In the genomic region with DNA sequence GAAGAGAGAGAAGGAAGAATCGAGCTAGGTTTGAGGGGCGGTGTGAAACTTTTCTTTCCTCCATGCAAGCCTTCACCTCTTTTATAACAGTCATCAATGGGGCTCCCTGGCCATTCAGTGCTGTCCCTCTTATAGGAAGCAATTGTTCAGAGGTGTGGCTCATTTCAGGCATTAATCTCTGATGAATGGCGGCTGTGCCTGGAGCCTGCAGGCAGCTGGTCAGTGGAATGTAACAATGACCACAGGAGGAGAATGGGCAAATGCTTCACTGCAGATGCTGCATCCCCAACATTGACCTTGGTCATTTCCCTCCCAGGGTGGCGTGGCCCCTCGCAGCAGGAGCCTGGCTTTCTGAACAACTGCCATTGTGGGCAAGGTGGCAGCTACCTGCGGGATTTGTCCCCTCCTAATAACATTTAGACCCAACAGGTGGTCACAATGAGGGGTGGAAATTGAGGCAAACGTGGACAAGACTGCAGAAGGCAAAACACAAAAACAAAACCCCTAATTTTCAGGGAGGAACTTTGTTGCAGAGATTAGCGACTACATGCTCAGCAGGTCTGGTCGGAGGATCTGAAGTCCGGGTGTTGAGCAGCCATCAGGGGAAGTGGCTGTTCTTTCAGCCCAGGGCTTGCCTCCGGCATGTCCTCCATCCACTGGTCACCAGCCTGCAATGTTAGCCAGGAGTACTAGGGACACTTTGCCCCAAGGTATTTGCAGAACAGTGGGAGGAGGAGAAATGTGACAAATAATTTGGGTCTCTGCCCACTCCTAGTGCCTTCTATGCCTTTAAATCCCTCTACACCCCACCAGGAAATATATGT, we compare ENCODE assay signal across 2 cellular contexts.
TF ChIP-seq lines count a peak whose summit lies in the region.

No MANE protein-coding gene starts in this region.

TF ChIP-seq in GM23338, 12 proteins besides CTCF, POLR2A, EP300 and RAD21:
- no peak for TF ChIP-seq ZNF331 (CRISPR knock-in tag; IDR thresholded peaks at IDR 0.05; ENCODE audit: low read depth)
TF ChIP-seq in GM23338: peak in this region for 0.

TF ChIP-seq in H1, 55 proteins besides CTCF, POLR2A, EP300 and RAD21:
- TF ChIP-seq HDAC2 (IDR thresholded peaks at IDR 0.05; ENCODE audit: borderline replicate concordance in 1 of 2, low read depth in 2 of 2, low read length in 2 of 2): no peak
- no peak for TF ChIP-seq RNF2 (IDR thresholded peaks at IDR 0.05; ENCODE audit: borderline replicate concordance, low read depth, low read length, missing control alignments, poor library complexity, severe bottlenecking)
- no peak for TF ChIP-seq NANOG (IDR thresholded peaks at IDR 0.05; ENCODE audit: insufficient read depth, low read depth, low read length, poor library complexity, severe bottlenecking)
- TF ChIP-seq YY1 (IDR thresholded peaks at IDR 0.05; ENCODE audit: low read depth, low read length): no peak
- TF ChIP-seq CBX5 (IDR thresholded peaks at IDR 0.05; ENCODE audit: low read depth, low read length): no peak
- no peak for TF ChIP-seq TEAD4 (IDR thresholded peaks at IDR 0.05; ENCODE audit: low read depth, low read length)
- TF ChIP-seq CHD1 (IDR thresholded peaks at IDR 0.05; ENCODE audit: low read depth, low read length): no peak
- TF ChIP-seq KDM5A (IDR thresholded peaks at IDR 0.05; ENCODE audit: low read length): no peak
- no peak for TF ChIP-seq CBX8 (IDR thresholded peaks at IDR 0.05; ENCODE audit: borderline replicate concordance, low read depth, low read length)
- no peak for TF ChIP-seq CEBPB (IDR thresholded peaks at IDR 0.05; ENCODE audit: low read depth, low read length)
- TF ChIP-seq, protein P1, sequence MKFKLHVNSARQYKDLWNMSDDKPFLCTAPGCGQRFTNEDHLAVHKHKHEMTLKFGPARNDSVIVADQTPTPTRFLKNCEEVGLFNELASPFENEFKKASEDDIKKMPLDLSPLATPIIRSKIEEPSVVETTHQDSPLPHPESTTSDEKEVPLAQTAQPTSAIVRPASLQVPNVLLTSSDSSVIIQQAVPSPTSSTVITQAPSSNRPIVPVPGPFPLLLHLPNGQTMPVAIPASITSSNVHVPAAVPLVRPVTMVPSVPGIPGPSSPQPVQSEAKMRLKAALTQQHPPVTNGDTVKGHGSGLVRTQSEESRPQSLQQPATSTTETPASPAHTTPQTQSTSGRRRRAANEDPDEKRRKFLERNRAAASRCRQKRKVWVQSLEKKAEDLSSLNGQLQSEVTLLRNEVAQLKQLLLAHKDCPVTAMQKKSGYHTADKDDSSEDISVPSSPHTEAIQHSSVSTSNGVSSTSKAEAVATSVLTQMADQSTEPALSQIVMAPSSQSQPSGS (IDR thresholded peaks at IDR 0.05; ENCODE audit: low read length): no peak
- no peak for TF ChIP-seq EZH2 (IDR thresholded peaks at IDR 0.05; ENCODE audit: low read depth, low read length, severe bottlenecking)
- no peak for TF ChIP-seq CTBP2 (IDR thresholded peaks at IDR 0.05; ENCODE audit: borderline replicate concordance, insufficient read depth, insufficient read length, low read length)
- TF ChIP-seq, protein P2, sequence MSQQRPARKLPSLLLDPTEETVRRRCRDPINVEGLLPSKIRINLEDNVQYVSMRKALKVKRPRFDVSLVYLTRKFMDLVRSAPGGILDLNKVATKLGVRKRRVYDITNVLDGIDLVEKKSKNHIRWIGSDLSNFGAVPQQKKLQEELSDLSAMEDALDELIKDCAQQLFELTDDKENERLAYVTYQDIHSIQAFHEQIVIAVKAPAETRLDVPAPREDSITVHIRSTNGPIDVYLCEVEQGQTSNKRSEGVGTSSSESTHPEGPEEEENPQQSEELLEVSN (IDR thresholded peaks at IDR 0.05): no peak
